ENCODE assay signal across 9 cellular contexts in genomic region chrX:139931646-139932076, GRCh38. TPM values are rescaled to one million over a fixed set of nuclear protein-coding genes. Genes with fewer than 3 reads are reported as not detected.
A peak's percentile ranks its signal among the peaks of the same experiment; 100 is the strongest.
DNase-seq lines count a peak whose midpoint lies in the region; ATAC-seq and TF ChIP-seq lines count a peak whose summit lies in the region.
"Had no signal": no experiment of that assay in that cellular context is flagged by ENCODE, and none has a peak within 500 bp of the region (broad histone marks: within the 10 kb centered on the region; RNA-seq: fewer than 3 reads in every experiment).

No MANE protein-coding gene starts in this region.

- H3K27me3 ChIP-seq in Peyer's patch (no peaks in the 10 kb centered on the region), esophagus squamous epithelium (no peaks in the 10 kb centered on the region), psoas muscle (ENCODE audit: insufficient read depth in 3 of 3, low read length in 2 of 3) (peaks cover 0 to 1% (median 0%) of the 10 kb centered on the region in 3 donors)

- no peaks in the 10 kb centered on the region for H3K36me3 ChIP-seq in Peyer's patch
- no peaks in the 10 kb centered on the region for H3K36me3 ChIP-seq in esophagus squamous epithelium
- H3K36me3 ChIP-seq in psoas muscle (ENCODE audit: insufficient read depth in 1 of 2, low read depth in 1 of 2) = no peaks in the 10 kb centered on the region

- TF ChIP-seq POLR2A in Peyer's patch (IDR thresholded peaks at IDR 0.05) (no peak), esophagus squamous epithelium (IDR thresholded peaks at IDR 0.05) (no peak)

- no peaks in the 10 kb centered on the region for H3K4me1 ChIP-seq in Peyer's patch
- peaks cover 0 to 19% (median 0%) of the 10 kb centered on the region in 3 donors for H3K4me1 ChIP-seq in esophagus squamous epithelium
- no peaks in the 10 kb centered on the region for H3K4me1 ChIP-seq in psoas muscle

- TF ChIP-seq CTCF in Peyer's patch (IDR thresholded peaks at IDR 0.05) (no peak), esophagus squamous epithelium (IDR thresholded peaks at IDR 0.05) (no peak), psoas muscle (IDR thresholded peaks at IDR 0.05) (no peak)

- intact Hi-C loops in esophagus squamous epithelium (cut with DNase I) (no loop called here), psoas muscle (cut with DNase I) (no loop called here)

- ATAC-seq in psoas muscle (no peak), HG02938 (IDR thresholded peaks at IDR 0.05; ENCODE audit: unreplicated experiment) (no peak), HG03442 (IDR thresholded peaks at IDR 0.05; ENCODE audit: unreplicated experiment) (no peak)

- no peaks in the 10 kb centered on the region for H3K9me3 ChIP-seq in Peyer's patch
- no peaks in the 10 kb centered on the region for H3K9me3 ChIP-seq in esophagus squamous epithelium
- no peaks in the 10 kb centered on the region for H3K9me3 ChIP-seq in psoas muscle

- peak overlapping the region; percentile 93 to 100 (median 98) for H3K27ac ChIP-seq in Peyer's patch
- peak overlapping the region; percentile 93 to 98 (median 98) for H3K27ac ChIP-seq in esophagus squamous epithelium
- no peak overlapping the region for H3K27ac ChIP-seq in psoas muscle

- H3K4me3 ChIP-seq in GM08714 (ENCODE audit: low read length) = peak overlapping the region; percentile 73
- H3K4me3 ChIP-seq in Peyer's patch = peak overlapping the region; percentile 63 to 93 (median 80)
- peak overlapping the region; percentile 64 to 87 (median 83) for H3K4me3 ChIP-seq in esophagus squamous epithelium
- H3K4me3 ChIP-seq in psoas muscle = peak overlapping the region; percentile 86

- no CpG with 5 or more reads among the region's 33 CpGs for WGBS in esophagus squamous epithelium, 2 donors
- WGBS in psoas muscle, 3 donors = 0 to 34% (median 0%) methylated on average over 14 to 33 of the region's 33 CpGs

- DNase-seq in Peyer's patch (no peak), esophagus squamous epithelium (lab: John Stamatoyannopoulos, UW) (no peak), psoas muscle (no peak), NCI-H2029 (lab: John Stamatoyannopoulos, UW) (no peak), GOT3 (lab: John Stamatoyannopoulos, UW) (no peak)

RNA-seq across cellular contexts. Expression of gene ATP11C, which starts 1.2 kb away (rescaled TPM):
- 10 to 100 TPM in 2 of 4 donors, 1 to 10 TPM in 2; 8.9 to 46.2 (median 13.1) TPM for total RNA-seq in Peyer's patch
- total RNA-seq in esophagus squamous epithelium = 10 to 100 TPM in 3 of 4 donors, 1 to 10 TPM in 1; 5.9 to 24.4 (median 14.9) TPM
- 1 to 10 TPM; 2.1 to 3.9 (median 3.2) TPM for total RNA-seq in psoas muscle
- 1 to 10 TPM; 2.3 to 3.1 (median 2.4) TPM for polyA plus RNA-seq in psoas muscle

RNA-seq across cellular contexts. Expression of gene CXorf66, which starts 33.7 kb away (rescaled TPM):
- not detected for total RNA-seq in Peyer's patch
- total RNA-seq in esophagus squamous epithelium = not detected
- not detected for total RNA-seq in psoas muscle
- not detected for polyA plus RNA-seq in psoas muscle
- total RNA-seq: NCI-H460 had no signal
